In the genomic region with DNA sequence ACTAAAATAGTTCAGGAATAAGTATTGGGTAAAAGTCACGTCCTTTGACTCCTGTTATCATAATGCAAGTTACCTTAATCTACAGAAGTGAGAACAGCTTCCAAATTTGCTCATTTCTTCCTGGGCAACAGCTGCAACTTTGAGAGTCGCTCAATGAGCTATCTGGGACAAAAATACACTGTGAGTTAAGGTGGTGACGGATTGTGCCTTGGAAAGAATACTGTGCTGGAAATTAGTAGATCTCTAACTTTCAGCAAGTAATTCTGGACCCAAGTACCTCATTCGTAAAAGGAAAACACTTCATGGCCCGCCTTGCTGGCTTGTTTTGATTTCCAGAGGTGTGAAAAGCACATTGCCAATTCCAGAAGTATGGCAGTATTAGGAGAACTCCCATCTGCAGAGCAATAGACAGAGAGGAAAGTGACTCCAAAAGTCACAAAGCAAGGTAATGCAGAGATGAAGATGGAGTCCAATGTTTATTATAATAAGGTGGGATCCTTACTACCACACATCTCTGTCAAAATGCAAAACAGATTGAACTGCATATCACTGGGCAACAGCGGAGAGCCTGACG, we compare ENCODE assay signal across 21 cellular contexts.
"Had no signal": no experiment of that assay in that cellular context is flagged by ENCODE, and none has a peak within 500 bp of the region (broad histone marks: within the 10 kb centered on the region; RNA-seq: fewer than 3 reads in every experiment).

No MANE protein-coding gene starts in this region.

- H3K36me3 ChIP-seq: colonic mucosa, gastroesophageal sphincter, heart left ventricle, left lung, lower lobe of right lung had no signal

- H2AFZ ChIP-seq: hepatocyte had no signal

- H3K4me2 ChIP-seq: hepatocyte had no signal

- H3K27me3 ChIP-seq: colonic mucosa, foreskin keratinocyte, gastroesophageal sphincter, heart left ventricle, hepatocyte, left lung had no signal

- ATAC-seq: effector memory CD8-positive, alpha-beta T cell; esophagus mucosa; foreskin keratinocyte; gastroesophageal sphincter; left lung; lower lobe of right lung had no signal

- DNase-seq: colonic mucosa; cortex of kidney; effector CD8-positive, alpha-beta T cell; effector memory CD8-positive, alpha-beta T cell; endodermal cell; erythroblast; foreskin keratinocyte; heart left ventricle; hypothalamus; immature natural killer cell; islet precursor cell; kidney; kidney glomerular epithelial cell; left lung; lower lobe of right lung; mesenchymal stem cell; naive B cell had no signal

- H3K79me2 ChIP-seq: hepatocyte had no signal

- H3K4me3 ChIP-seq: colonic mucosa, gastroesophageal sphincter, heart left ventricle, hepatocyte, left lung, lower lobe of right lung had no signal

- H3K4me1 ChIP-seq: colonic mucosa, foreskin keratinocyte, gastroesophageal sphincter, heart left ventricle, left lung, lower lobe of right lung had no signal

- H3K27ac ChIP-seq: colonic mucosa, epithelial cell of prostate, foreskin keratinocyte, gastroesophageal sphincter, heart left ventricle, hepatocyte, left lung, lower lobe of right lung had no signal

- H3K9me3 ChIP-seq: colonic mucosa, gastroesophageal sphincter, heart left ventricle, left lung, lower lobe of right lung had no signal
